In genomic region chr1:207259391-207259790, GRCh38 we compare ENCODE assay signal across 10 cellular contexts.
DNase-seq lines count a peak whose midpoint lies in the region; ATAC-seq, FAIRE-seq and TF ChIP-seq lines count a peak whose summit lies in the region.
"Had no signal": no experiment of that assay in that cellular context is flagged by ENCODE, and none has a peak within 500 bp of the region (broad histone marks: within the 10 kb centered on the region; RNA-seq: fewer than 3 reads in every experiment).

No MANE protein-coding gene starts in this region.

- no peaks in the 10 kb centered on the region for H3K4me1 ChIP-seq in trophoblast cell (ENCODE audit: control insufficient read depth in 1 of 2, insufficient read depth in 2 of 2, low read length in 2 of 2)

- H2AFZ ChIP-seq in trophoblast cell (ENCODE audit: insufficient read depth, low read length, poor library complexity): no peak overlapping the region

- no peaks in the 10 kb centered on the region for H3K79me1 ChIP-seq in trophoblast cell (ENCODE audit: low read length)

- H2BK5ac ChIP-seq in trophoblast cell (ENCODE audit: low read depth, low read length, poor library complexity): no peak overlapping the region

- H2BK12ac ChIP-seq in trophoblast cell (ENCODE audit: low read length): peak overlapping the region; percentile 11

- TF ChIP-seq CTCF in fibroblast of mammary gland (conservative IDR thresholded peaks at IDR 0.05; ENCODE audit: control insufficient read depth, insufficient read depth, low read depth, low read length): peak; percentile 48

- H3K23ac ChIP-seq in trophoblast cell (ENCODE audit: low read length): no peak overlapping the region

- peaks cover 17% of the 10 kb centered on the region for H3K9me3 Mint-ChIP-seq in activated T-helper 17 cell treated with anti-CD3 and anti-CD28 coated beads, Interleukin-2, amount 50 U/mL, for 72 hours

- H4K12ac ChIP-seq in trophoblast cell (ENCODE audit: low read depth, low read length): no peak overlapping the region

- no peaks in the 10 kb centered on the region for H3K36me3 ChIP-seq in trophoblast cell (ENCODE audit: control insufficient read depth in 1 of 2, insufficient read depth in 2 of 2, low read length in 2 of 2)

- FAIRE-seq in RCC 7860 (lab: Jason Lieb, UNC): no peak

- no peaks in the 10 kb centered on the region for H3K27me3 ChIP-seq in trophoblast cell (ENCODE audit: insufficient read depth, low read length)

- H2BK120ac ChIP-seq in trophoblast cell (ENCODE audit: insufficient read depth, low read length, poor library complexity): no peak overlapping the region

- H3K4ac ChIP-seq in trophoblast cell (ENCODE audit: low read depth, low read length): no peak overlapping the region

- no peak overlapping the region for H3K27ac ChIP-seq in trophoblast cell (ENCODE audit: low read depth, low read length)
- H3K27ac ChIP-seq: skin epidermis had no signal

- no peak for ATAC-seq in activated T-helper 17 cell treated with anti-CD3 and anti-CD28 coated beads, Interleukin-2, amount 50 U/mL, for 72 hours (replicated peaks)
- ATAC-seq in GM18517 (IDR thresholded peaks at IDR 0.05; ENCODE audit: unreplicated experiment): no peak

- DNase-seq in GM03348 (ENCODE audit: low spot score): peak; percentile 19
- peak; percentile 26 for DNase-seq in RPMI7951 (ENCODE audit: low read depth)
- peak; percentile 37 for DNase-seq in fibroblast of mammary gland (ENCODE audit: low read depth)
- DNase-seq in trophoblast cell: peak; percentile 45 to 72
- no peak for DNase-seq in RCC 7860 (ENCODE audit: low spot score)
- no peak for DNase-seq in RKO (ENCODE audit: low spot score)
- DNase-seq: hippocampal formation had no signal

- no peaks in the 10 kb centered on the region for H3K4me1 Mint-ChIP-seq in activated T-helper 17 cell treated with anti-CD3 and anti-CD28 coated beads, Interleukin-2, amount 50 U/mL, for 72 hours

- H4K8ac ChIP-seq in trophoblast cell (ENCODE audit: low read depth, low read length): no peak overlapping the region

- H2AK5ac ChIP-seq in trophoblast cell (ENCODE audit: low read length): no peak overlapping the region

- H3K79me2 ChIP-seq in trophoblast cell (ENCODE audit: control insufficient read depth, insufficient read depth, low read length, poor library complexity): no peaks in the 10 kb centered on the region

- H3K36me3 Mint-ChIP-seq in activated T-helper 17 cell treated with anti-CD3 and anti-CD28 coated beads, Interleukin-2, amount 50 U/mL, for 72 hours (ENCODE audit: low read depth): no peaks in the 10 kb centered on the region

- no peak overlapping the region for H3K18ac ChIP-seq in trophoblast cell (ENCODE audit: low read length)

- H4K91ac ChIP-seq in trophoblast cell (ENCODE audit: low read depth, low read length): no peak overlapping the region

- peaks cover 4% of the 10 kb centered on the region for H3K27me3 Mint-ChIP-seq in activated T-helper 17 cell treated with anti-CD3 and anti-CD28 coated beads, Interleukin-2, amount 50 U/mL, for 72 hours

- no peak overlapping the region for H3K9ac ChIP-seq in trophoblast cell (ENCODE audit: low read length)

- H3K27ac Mint-ChIP-seq in activated T-helper 17 cell treated with anti-CD3 and anti-CD28 coated beads, Interleukin-2, amount 50 U/mL, for 72 hours: no peak overlapping the region

- no peak overlapping the region for H3K4me3 Mint-ChIP-seq in activated T-helper 17 cell treated with anti-CD3 and anti-CD28 coated beads, Interleukin-2, amount 50 U/mL, for 72 hours

- H3K9me3 ChIP-seq in trophoblast cell (ENCODE audit: insufficient read depth, low read depth, low read length): peaks cover 2% of the 10 kb centered on the region

- no peak overlapping the region for H3K14ac ChIP-seq in trophoblast cell (ENCODE audit: low read length)

- H3K4me2 ChIP-seq in trophoblast cell (ENCODE audit: low read length): no peak overlapping the region

- H3K4me3 ChIP-seq in fibroblast of mammary gland (ENCODE audit: control insufficient read depth, low read depth, low read length) (no peak overlapping the region), trophoblast cell (ENCODE audit: low read depth, low read length) (no peak overlapping the region)
- H3K4me3 ChIP-seq: skin epidermis had no signal

Comparison
In these comparisons a context has a peak if more than half of its experiments do, and no peak if none do; other contexts are left out.
1. DNase-seq: peak in GM03348 (single experiment), RPMI7951 (single experiment), fibroblast of mammary gland (single experiment) and trophoblast cell (2 of 2); none in RCC 7860 (single experiment) and RKO (single experiment).